Comparison of ENCODE assay signal across 11 cellular contexts in genomic region chr6:13304580-13305255, GRCh38. TPM values are rescaled to one million over a fixed set of nuclear protein-coding genes. Genes with fewer than 3 reads are reported as not detected.
A peak's percentile ranks its signal among the peaks of the same experiment; 100 is the strongest.
DNase-seq lines count a peak whose midpoint lies in the region; ATAC-seq and TF ChIP-seq lines count a peak whose summit lies in the region.
"Had no signal": no experiment of that assay in that cellular context is flagged by ENCODE, and none has a peak within 500 bp of the region (broad histone marks: within the 10 kb centered on the region; RNA-seq: fewer than 3 reads in every experiment).

No MANE protein-coding gene starts in this region.

- H3K9me3 ChIP-seq in heart right ventricle (no peaks in the 10 kb centered on the region), tibial artery (no peaks in the 10 kb centered on the region), right lobe of liver (no peaks in the 10 kb centered on the region)

- H3K27me3 ChIP-seq in heart right ventricle (no peaks in the 10 kb centered on the region), tibial artery (no peaks in the 10 kb centered on the region), right lobe of liver (no peaks in the 10 kb centered on the region)

- no peak for DNase-seq in heart right ventricle
- no peak for DNase-seq in Right ventricle myocardium inferior (ENCODE audit: missing footprints)
- DNase-seq in epithelial cell of esophagus (ENCODE audit: low read depth) = peak; percentile 52
- no peak for DNase-seq in tibial artery
- no peak for DNase-seq in GOT3 (lab: John Stamatoyannopoulos, UW)
- no peak for DNase-seq in right lobe of liver
- DNase-seq in OCI-M2 (lab: John Stamatoyannopoulos, UW; ENCODE audit: unreplicated experiment) = no peak
- DNase-seq: stimulated activated CD4-positive, alpha-beta T cell treated with anti-CD3 and anti-CD28 coated beads, Interleukin-12 subunit alpha, Interleukin-12 subunit beta, amount 100 ng/mL, for 4 hours had no signal

- WGBS in heart right ventricle, 2 donors = 89 to 91% methylated on average over 11 of the region's 11 CpGs
- 77% methylated on average over 3 of the region's 11 CpGs for WGBS in right lobe of liver (ENCODE audit: insufficient coverage, low coverage, low lambda C conversion rate, missing lambda C conversion rate)

- H3K4me3 ChIP-seq in heart right ventricle = no peak overlapping the region
- H3K4me3 ChIP-seq in epithelial cell of esophagus (ENCODE audit: low read length) = no peak overlapping the region
- H3K4me3 ChIP-seq in tibial artery = no peak overlapping the region
- no peak overlapping the region for H3K4me3 ChIP-seq in right lobe of liver

- H3K36me3 ChIP-seq in heart right ventricle = peaks cover 0 to 87% (median 12%) of the 10 kb centered on the region in 9 donors
- peaks cover 10 to 52% (median 23%) of the 10 kb centered on the region in 3 donors for H3K36me3 ChIP-seq in tibial artery
- H3K36me3 ChIP-seq in right lobe of liver = peaks cover 0 to 42% (median 0%) of the 10 kb centered on the region in 4 donors

- peak overlapping the region in 6 of 10 donors; percentile 69 to 87 (median 74) for H3K27ac ChIP-seq in heart right ventricle
- H3K27ac ChIP-seq in tibial artery = peak overlapping the region; percentile 81 to 89
- no peak overlapping the region for H3K27ac ChIP-seq in right lobe of liver
- H3K27ac ChIP-seq: C4-2B, VCaP had no signal

- TF ChIP-seq POLR2A in right lobe of liver (IDR thresholded peaks at IDR 0.05) = no peak

- intact Hi-C loops in heart right ventricle (cut with DNase I) (loop anchor here in 1 of 10 donors (10.0 kb wide), 1 partner anchor 110 kb away; no protein-coding TSS in a partner anchor), Right ventricle myocardium inferior (cut with DNase I) (loop anchor here (10.0 kb wide), 1 partner anchor 290 kb away; no protein-coding TSS in a partner anchor), tibial artery (cut with DNase I; ENCODE audit: low total_unique reads) (no loop called here), right lobe of liver (cut with DNase I) (no loop called here)

- H3K4me1 ChIP-seq in heart right ventricle (peaks cover 12 to 61% (median 36%) of the 10 kb centered on the region in 9 donors), tibial artery (peaks cover 0 to 32% (median 23%) of the 10 kb centered on the region in 4 donors), right lobe of liver (peaks cover 0 to 6% (median 0%) of the 10 kb centered on the region in 4 donors)

- no peak for ATAC-seq in heart right ventricle
- no peak for ATAC-seq in Right ventricle myocardium inferior
- ATAC-seq in HG03196 (IDR thresholded peaks at IDR 0.05; ENCODE audit: unreplicated experiment) = peak; percentile 38
- ATAC-seq in right lobe of liver = no peak

- TF ChIP-seq CTCF in heart right ventricle (IDR thresholded peaks at IDR 0.05) (no peak), epithelial cell of esophagus (IDR thresholded peaks at IDR 0.05; ENCODE audit: insufficient read depth, low read depth, low read length, missing control alignments) (no peak), tibial artery (IDR thresholded peaks at IDR 0.05) (no peak), right lobe of liver (IDR thresholded peaks at IDR 0.05) (no peak)

RNA-seq across cellular contexts. Expression of gene TBC1D7, which starts 23.6 kb away (rescaled TPM):
- total RNA-seq in heart right ventricle (10 to 100 TPM; 21.7 to 42.6 (median 28.6) TPM), Right ventricle myocardium inferior (32.2 TPM), right lobe of liver (10 to 100 TPM in 2 of 6 experiments, 1 to 10 TPM in 4; 7.8 to 16.0 (median 9.7) TPM)
- polyA plus RNA-seq in heart right ventricle = 10 to 100 TPM; 17.3 to 19.3 TPM

Comparison
In these comparisons a context has a peak if more than half of its experiments do, and no peak if none do; other contexts are left out.
1. H3K27ac ChIP-seq: peak in heart right ventricle (6 of 10) and tibial artery (2 of 2); none in right lobe of liver (0 of 3).